8 cellular contexts compared by ENCODE assay signal in genomic region chr14:58200480-58200841, GRCh38. TPM values are rescaled to one million over a fixed set of nuclear protein-coding genes. Genes with fewer than 3 reads are reported as not detected.
A peak's percentile ranks its signal among the peaks of the same experiment; 100 is the strongest.
DNase-seq lines count a peak whose midpoint lies in the region; ATAC-seq and TF ChIP-seq lines count a peak whose summit lies in the region.

No MANE protein-coding gene starts in this region.

- H3K9ac ChIP-seq in iPS-18a (ENCODE audit: low read length): peak overlapping the region; percentile 86

- WGBS in stomach, 5 donors: 0 to 1% (median 0%) methylated on average over 11 of the region's 11 CpGs

- H3K27ac ChIP-seq in iPS-18a (ENCODE audit: low read length) (no peak overlapping the region), stomach (peak overlapping the region; percentile 91 to 98 (median 94))

- peaks cover 0 to 11% of the 10 kb centered on the region in 2 donors for H3K36me3 Mint-ChIP-seq in activated naive CD4-positive, alpha-beta T cell treated with anti-CD3 and anti-CD28 coated beads, Interleukin-2, amount 50 U/mL, for 72 hours

- H3K9me3 Mint-ChIP-seq in activated naive CD4-positive, alpha-beta T cell treated with anti-CD3 and anti-CD28 coated beads, Interleukin-2, amount 50 U/mL, for 72 hours: no peaks in the 10 kb centered on the region

- no peak for TF ChIP-seq CTCF in stomach (IDR thresholded peaks at IDR 0.05)

- H3K9me3 ChIP-seq in iPS-18a (ENCODE audit: control insufficient read depth, low read depth, low read length) (no peaks in the 10 kb centered on the region), stomach (no peaks in the 10 kb centered on the region)

- H3K4me1 ChIP-seq in iPS-18a (ENCODE audit: control insufficient read depth, low read depth, low read length) (peaks cover 3% of the 10 kb centered on the region), stomach (peaks cover 12 to 30% (median 24%) of the 10 kb centered on the region in 4 donors)

- H3K27me3 ChIP-seq in iPS-18a (ENCODE audit: control insufficient read depth, insufficient read depth, low read length): no peaks in the 10 kb centered on the region
- H3K27me3 ChIP-seq in stomach: no peaks in the 10 kb centered on the region

- TF ChIP-seq POLR2A in stomach (IDR thresholded peaks at IDR 0.05): no peak

- H3K27ac Mint-ChIP-seq in activated naive CD4-positive, alpha-beta T cell treated with anti-CD3 and anti-CD28 coated beads, Interleukin-2, amount 50 U/mL, for 72 hours: peak overlapping the region; percentile 96 to 98

- no peak for TF ChIP-seq EP300 in stomach (IDR thresholded peaks at IDR 0.05)

- intact Hi-C loops in stomach (cut with DNase I; ENCODE audit: low total_unique reads): no loop called here

- DNase-seq in activated naive CD4-positive, alpha-beta T cell treated with anti-CD3 and anti-CD28 coated beads, Interleukin-2, amount 50 U/mL, for 72 hours (ENCODE audit: low spot score in 2 of 2): no peak
- DNase-seq in stomach (no peak), NCI-H774 (lab: John Stamatoyannopoulos, UW) (no peak)
- no peak for DNase-seq in stimulated activated CD4-positive, alpha-beta T cell treated with anti-CD3 and anti-CD28 coated beads, Interleukin-12 subunit alpha, Interleukin-12 subunit beta, amount 100 ng/mL, for 4 hours

- H3K36me3 ChIP-seq in iPS-18a (ENCODE audit: control insufficient read depth, low read depth, low read length) (no peaks in the 10 kb centered on the region), stomach (peaks cover 0 to 29% (median 26%) of the 10 kb centered on the region in 4 donors)

- H3K4me3 ChIP-seq in iPS-18a (ENCODE audit: low read length): peak overlapping the region; percentile 92
- H3K4me3 ChIP-seq in stomach: peak overlapping the region; percentile 67 to 87 (median 82)

- ATAC-seq in GM19324 (IDR thresholded peaks at IDR 0.05; ENCODE audit: low FRiP score, unreplicated experiment): peak; percentile 5
- ATAC-seq in HG03025 (IDR thresholded peaks at IDR 0.05; ENCODE audit: low FRiP score, unreplicated experiment): peak; percentile 18
- ATAC-seq in activated naive CD4-positive, alpha-beta T cell treated with anti-CD3 and anti-CD28 coated beads, Interleukin-2, amount 50 U/mL, for 72 hours: peak; percentile 19 to 50
- ATAC-seq in GM18519 (IDR thresholded peaks at IDR 0.05; ENCODE audit: low FRiP score, unreplicated experiment): no peak

RNA-seq across cellular contexts. Expression of gene ACTR10, which starts 0.5 kb away (rescaled TPM):
- 10 to 100 TPM; 22.4 to 37.4 TPM for total RNA-seq in activated naive CD4-positive, alpha-beta T cell treated with anti-CD3 and anti-CD28 coated beads, Interleukin-2, amount 50 U/mL, for 72 hours
- total RNA-seq in stomach: 10 to 100 TPM in 4 of 5 donors, 1 to 10 TPM in 1; 7.5 to 90.5 (median 51.3) TPM
- 10 to 100 TPM; 50.6 to 68.1 (median 67.0) TPM for polyA plus RNA-seq in stomach

RNA-seq across cellular contexts. Expression of gene PSMA3, which starts 44.2 kb away (rescaled TPM):
- 100 to 1,000 TPM; 252 to 310 TPM for total RNA-seq in activated naive CD4-positive, alpha-beta T cell treated with anti-CD3 and anti-CD28 coated beads, Interleukin-2, amount 50 U/mL, for 72 hours
- total RNA-seq in stomach: 100 to 1,000 TPM in 1 of 5 donors, 10 to 100 TPM in 4; 49.6 to 104 (median 86.9) TPM
- 100 to 1,000 TPM; 142 to 158 (median 156) TPM for polyA plus RNA-seq in stomach

RNA-seq across cellular contexts. Expression of gene ARMH4, which starts 48.4 kb away (rescaled TPM):
- under 1 TPM in 1 of 2 donors, not detected in 1; 0.14 TPM for total RNA-seq in activated naive CD4-positive, alpha-beta T cell treated with anti-CD3 and anti-CD28 coated beads, Interleukin-2, amount 50 U/mL, for 72 hours
- 10 to 100 TPM in 1 of 5 donors, 1 to 10 TPM in 3, not detected in 1; 1.9 to 14.3 (median 3.9) TPM for total RNA-seq in stomach
- polyA plus RNA-seq in stomach: under 1 TPM; 0.40 to 0.76 (median 0.50) TPM
